Comparison of ENCODE assay signal across 12 cellular contexts in genomic region chrX:103330601-103331397, GRCh38. TPM values are rescaled to one million over a fixed set of nuclear protein-coding genes. Genes with fewer than 3 reads are reported as not detected.
A peak's percentile ranks its signal among the peaks of the same experiment; 100 is the strongest.
DNase-seq lines count a peak whose midpoint lies in the region; ATAC-seq and TF ChIP-seq lines count a peak whose summit lies in the region.
"Had no signal": no experiment of that assay in that cellular context is flagged by ENCODE, and none has a peak within 500 bp of the region (broad histone marks: within the 10 kb centered on the region; RNA-seq: fewer than 3 reads in every experiment).

No MANE protein-coding gene starts in this region.

- no peaks in the 10 kb centered on the region for H3K27me3 ChIP-seq in kidney epithelial cell (ENCODE audit: control insufficient read depth, insufficient read depth, low read length)

- peak overlapping the region; percentile 58 for H3K27ac Mint-ChIP-seq in HFFc6
- peak overlapping the region; percentile 57 for H3K27ac Mint-ChIP-seq in stimulated activated naive B cell treated with anti-CD40 and anti-IgM and Interleukin-4, amounts not matched to agents 10 μg/mL and 1 μg/mL and 100 μg/mL, for 72 hours
- H3K27ac Mint-ChIP-seq: activated T-cell treated with anti-CD3 and anti-CD28 coated beads, Interleukin-2, amount 50 U/mL, for 72 hours; T-helper 1 cell treated with Interleukin-12 subunit alpha and Interleukin-12 subunit beta and Interleukin-4 antibody, amounts not matched to agents 30 μg/mL and 1 μg/mL, for 36 hours had no signal

- H3K36me3 ChIP-seq in kidney epithelial cell (ENCODE audit: control insufficient read depth, insufficient read depth, low read length): no peaks in the 10 kb centered on the region

- H3K4me3 ChIP-seq in kidney epithelial cell (ENCODE audit: low read depth, low read length): peak overlapping the region; percentile 37

- H3K27me3 Mint-ChIP-seq in HFFc6 (ENCODE audit: insufficient read depth): peaks cover 4% of the 10 kb centered on the region
- H3K27me3 Mint-ChIP-seq in stimulated activated naive B cell treated with anti-CD40 and anti-IgM and Interleukin-4, amounts not matched to agents 10 μg/mL and 1 μg/mL and 100 μg/mL, for 72 hours: peaks cover 40 to 47% of the 10 kb centered on the region in 2 donors

- DNase-seq in HFFc6: no peak
- DNase-seq in kidney epithelial cell (ENCODE audit: low read depth): no peak
- no peak for DNase-seq in stimulated activated naive B cell treated with anti-CD40 and anti-IgM and Interleukin-4, amounts not matched to agents 10 μg/mL and 1 μg/mL and 100 μg/mL, for 72 hours
- no peak for DNase-seq in cortex of kidney (lab: John Stamatoyannopoulos, UW)
- DNase-seq: activated T-cell treated with anti-CD3 and anti-CD28 coated beads, Interleukin-2, amount 50 U/mL, for 72 hours; NCI-H187 treated with DMSO at 0.1 percent for 48 hours; small intestine had no signal

- H3K4me1 Mint-ChIP-seq in HFFc6 (ENCODE audit: low read depth): peaks cover 19% of the 10 kb centered on the region
- peaks cover 0 to 13% of the 10 kb centered on the region in 2 donors for H3K4me1 Mint-ChIP-seq in stimulated activated naive B cell treated with anti-CD40 and anti-IgM and Interleukin-4, amounts not matched to agents 10 μg/mL and 1 μg/mL and 100 μg/mL, for 72 hours

- H3K27ac ChIP-seq in cingulate gyrus (ENCODE audit: low read depth, low read length): peak overlapping the region; percentile 78

- H3K9me3 Mint-ChIP-seq in HFFc6: no peaks in the 10 kb centered on the region
- H3K9me3 Mint-ChIP-seq in stimulated activated naive B cell treated with anti-CD40 and anti-IgM and Interleukin-4, amounts not matched to agents 10 μg/mL and 1 μg/mL and 100 μg/mL, for 72 hours: no peaks in the 10 kb centered on the region
- H3K9me3 Mint-ChIP-seq: activated T-cell treated with anti-CD3 and anti-CD28 coated beads, Interleukin-2, amount 50 U/mL, for 72 hours; T-helper 1 cell treated with Interleukin-12 subunit alpha and Interleukin-12 subunit beta and Interleukin-4 antibody, amounts not matched to agents 30 μg/mL and 1 μg/mL, for 36 hours had no signal

- no peak for ATAC-seq in stimulated activated naive B cell treated with anti-CD40 and anti-IgM and Interleukin-4, amounts not matched to agents 10 μg/mL and 1 μg/mL and 100 μg/mL, for 72 hours (replicated peaks)
- no peak for ATAC-seq in GM18520 (IDR thresholded peaks at IDR 0.05; ENCODE audit: unreplicated experiment)
- ATAC-seq in HG03378 (IDR thresholded peaks at IDR 0.05; ENCODE audit: unreplicated experiment): no peak
- no peak for ATAC-seq in GM21717 (IDR thresholded peaks at IDR 0.05; ENCODE audit: unreplicated experiment)
- ATAC-seq: activated T-cell treated with anti-CD3 and anti-CD28 coated beads, Interleukin-2, amount 50 U/mL, for 72 hours had no signal

- no peak for TF ChIP-seq CTCF in HFFc6 (IDR thresholded peaks at IDR 0.05)
- no peak for TF ChIP-seq CTCF in kidney epithelial cell (IDR thresholded peaks at IDR 0.05; ENCODE audit: insufficient read depth, low read length, poor library complexity, severe bottlenecking)

- peak overlapping the region; percentile 90 for H3K4me3 Mint-ChIP-seq in HFFc6
- peak overlapping the region in 1 of 2 donors; percentile 65 for H3K4me3 Mint-ChIP-seq in stimulated activated naive B cell treated with anti-CD40 and anti-IgM and Interleukin-4, amounts not matched to agents 10 μg/mL and 1 μg/mL and 100 μg/mL, for 72 hours
- H3K4me3 Mint-ChIP-seq: T-helper 1 cell treated with Interleukin-12 subunit alpha and Interleukin-12 subunit beta and Interleukin-4 antibody, amounts not matched to agents 30 μg/mL and 1 μg/mL, for 36 hours had no signal

- H3K36me3 Mint-ChIP-seq in HFFc6 (ENCODE audit: low read depth): no peaks in the 10 kb centered on the region
- H3K36me3 Mint-ChIP-seq in stimulated activated naive B cell treated with anti-CD40 and anti-IgM and Interleukin-4, amounts not matched to agents 10 μg/mL and 1 μg/mL and 100 μg/mL, for 72 hours: no peaks in the 10 kb centered on the region

RNA-seq across cellular contexts. Expression of gene TCEAL7, which starts 0.8 kb away (rescaled TPM):
- total RNA-seq in HFFc6 (2021; fragmentation: NEBNext Ultra II Directional; extraction: Animal tissue kit (Norgen Biotek cat#: 25700)): 10 to 100 TPM; 12.3 to 17.5 (median 16.0) TPM
- total RNA-seq in kidney epithelial cell: 23.1 and 40.1 TPM in 2 replicates
- total RNA-seq: activated T-cell treated with anti-CD3 and anti-CD28 coated beads, Interleukin-2, amount 50 U/mL, for 72 hours had no signal

RNA-seq across cellular contexts. Expression of gene BEX2, which starts 20.0 kb away (rescaled TPM):
- total RNA-seq in HFFc6 (2021; fragmentation: NEBNext Ultra II Directional; extraction: Animal tissue kit (Norgen Biotek cat#: 25700)): not detected
- 74.2 and 81.3 TPM in 2 replicates for total RNA-seq in kidney epithelial cell

RNA-seq across cellular contexts. Expression of gene TCEAL9, which starts 25.5 kb away (rescaled TPM):
- 10 to 100 TPM; 77.3 to 99.9 (median 83.0) TPM for total RNA-seq in HFFc6 (2021; fragmentation: NEBNext Ultra II Directional; extraction: Animal tissue kit (Norgen Biotek cat#: 25700))
- 99.1 and 154 TPM in 2 replicates for total RNA-seq in kidney epithelial cell

RNA-seq across cellular contexts. Expression of gene BEX3, which starts 45.5 kb away (rescaled TPM):
- total RNA-seq in HFFc6 (2021; fragmentation: NEBNext Ultra II Directional; extraction: Animal tissue kit (Norgen Biotek cat#: 25700)): 100 to 1,000 TPM; 251 to 325 (median 291) TPM
- 143 and 164 TPM in 2 replicates for total RNA-seq in kidney epithelial cell

RNA-seq across cellular contexts. Expression of gene TCEAL5, which starts 54.2 kb away (rescaled TPM):
- not detected for total RNA-seq in HFFc6 (2021; fragmentation: NEBNext Ultra II Directional; extraction: Animal tissue kit (Norgen Biotek cat#: 25700))
- 0.21 TPM in 1 of 2 replicates, not detected in the other for total RNA-seq in kidney epithelial cell
- total RNA-seq: activated T-cell treated with anti-CD3 and anti-CD28 coated beads, Interleukin-2, amount 50 U/mL, for 72 hours had no signal

Comparison
In these comparisons a context has a peak if more than half of its experiments do, and no peak if none do; other contexts are left out.
1. RNA of gene BEX2, which starts 20.0 kb away (total RNA-seq): 74.2 to 81.3 TPM in kidney epithelial cell; not detected in HFFc6; every median in the first group is over 10 times any median in the second.